Comparison of ENCODE assay signal across 8 cellular contexts in the genomic region with DNA sequence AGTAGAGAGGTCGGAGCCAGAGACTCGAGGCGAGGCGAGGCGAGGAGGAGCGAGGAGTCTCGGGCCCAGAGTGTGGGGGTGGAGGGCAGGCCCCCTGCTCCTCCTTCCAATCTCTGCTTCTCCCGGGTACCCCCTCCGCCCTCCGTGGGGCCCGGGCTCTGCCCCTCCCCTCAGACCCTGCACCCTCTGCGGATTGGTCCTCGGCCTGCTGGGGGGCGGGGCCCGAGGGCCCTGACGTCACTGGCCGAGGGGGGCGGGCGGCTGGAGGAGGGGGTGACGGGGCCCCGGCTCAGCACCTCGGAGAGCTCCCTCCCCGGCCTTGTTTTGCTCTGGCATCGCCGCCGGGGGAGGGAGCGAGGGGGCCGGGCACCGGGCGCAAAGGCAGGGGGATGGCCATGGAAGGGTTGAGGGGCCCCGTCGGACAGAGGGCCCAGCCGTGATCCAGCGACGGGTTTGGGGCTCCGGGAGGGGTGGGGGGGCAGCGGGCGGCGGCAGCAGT.
DNase-seq lines count a peak whose midpoint lies in the region; ATAC-seq and TF ChIP-seq lines count a peak whose summit lies in the region.

RUNDC3A (plus strand) TSS at position 282 of the 499 bp plus-strand sequence. CDS start 232 bp downstream, outside the sequence.

- no peaks in the 10 kb centered on the region for H3K79me2 ChIP-seq in Loucy (ENCODE audit: insufficient read depth, low read length)

- peaks cover 15% of the 10 kb centered on the region for H3K4me1 Mint-ChIP-seq in nephron progenitor cell

- DNase-seq in DMS153 (lab: John Stamatoyannopoulos, UW) (peak; percentile 67), SHP77 (lab: John Stamatoyannopoulos, UW) (peak; percentile 81 to 84), foreskin fibroblast (peak; percentile 66 to 90), nephron progenitor cell (peak; percentile 99)
- DNase-seq in activated gamma-delta T cell treated with anti-CD3 and anti-CD28 coated beads, Interleukin-2, amount 50 U/mL, for 16 hours (ENCODE audit: low read depth): peak; percentile 83
- DNase-seq in stimulated activated naive CD4-positive, alpha-beta T cell (lab: John Stamatoyannopoulos, UW): peak; percentile 73 to 88 (median 84)

- H3K4me3 Mint-ChIP-seq in nephron progenitor cell: peak within 1 kb of the TSS; percentile 82

- peak within 1 kb of the TSS; percentile 47 for H3K4me2 ChIP-seq in Loucy (ENCODE audit: low read depth, low read length, poor library complexity, severe bottlenecking)

- no peaks in the 10 kb centered on the region for H3K27me3 ChIP-seq in Loucy (ENCODE audit: insufficient read depth, low read length, poor library complexity, severe bottlenecking)

- H3K36me3 Mint-ChIP-seq in nephron progenitor cell (ENCODE audit: low read depth): no peaks in the 10 kb centered on the region

- H3K9me2 ChIP-seq in Loucy (replicated peaks; ENCODE audit: low read depth, low read length): no peaks in the 10 kb centered on the region

- H3F3A ChIP-seq in Loucy (ENCODE audit: low read depth): no peaks in the 10 kb centered on the region

- H3K9me3 ChIP-seq in Loucy (ENCODE audit: insufficient read depth, low read depth, low read length): no peaks in the 10 kb centered on the region

- H3K4me3 ChIP-seq in Loucy (ENCODE audit: low read length, poor library complexity, severe bottlenecking): peak within 1 kb of the TSS; percentile 52
- peak within 1 kb of the TSS; percentile 37 to 51 for H3K4me3 ChIP-seq in foreskin fibroblast (ENCODE audit: low read depth in 1 of 2, low read length in 2 of 2)

- ATAC-seq in GM18520 (IDR thresholded peaks at IDR 0.05; ENCODE audit: unreplicated experiment): no peak

- no peaks in the 10 kb centered on the region for H3K36me3 ChIP-seq in Loucy (ENCODE audit: insufficient read depth, low read length)

- H3K9ac ChIP-seq in Loucy (ENCODE audit: low read depth, low read length, poor library complexity, severe bottlenecking): no peak within 1 kb of the TSS

- H3K4me1 ChIP-seq in Loucy (ENCODE audit: insufficient read depth, low read length, poor library complexity, severe bottlenecking): peaks cover 7% of the 10 kb centered on the region

- no peak within 1 kb of the TSS for H2AFZ ChIP-seq in Loucy (ENCODE audit: low read length)

- peaks cover 58% of the 10 kb centered on the region for H3K27me3 Mint-ChIP-seq in nephron progenitor cell (ENCODE audit: low read depth, poor library complexity)

- H4K20me1 ChIP-seq in Loucy (ENCODE audit: insufficient read depth, low read length, poor library complexity, severe bottlenecking): no peaks in the 10 kb centered on the region

- no peaks in the 10 kb centered on the region for H3K9me3 Mint-ChIP-seq in nephron progenitor cell

- no peak within 1 kb of the TSS for H3K27ac Mint-ChIP-seq in nephron progenitor cell

- TF ChIP-seq CTCF in Loucy (conservative IDR thresholded peaks at IDR 0.05; ENCODE audit: low read length) (no peak), foreskin fibroblast (IDR thresholded peaks at IDR 0.05; ENCODE audit: low read depth, low read length) (no peak), nephron progenitor cell (IDR thresholded peaks at IDR 0.05) (no peak)
